ENCODE assay signal across 8 cellular contexts in the genomic region with DNA sequence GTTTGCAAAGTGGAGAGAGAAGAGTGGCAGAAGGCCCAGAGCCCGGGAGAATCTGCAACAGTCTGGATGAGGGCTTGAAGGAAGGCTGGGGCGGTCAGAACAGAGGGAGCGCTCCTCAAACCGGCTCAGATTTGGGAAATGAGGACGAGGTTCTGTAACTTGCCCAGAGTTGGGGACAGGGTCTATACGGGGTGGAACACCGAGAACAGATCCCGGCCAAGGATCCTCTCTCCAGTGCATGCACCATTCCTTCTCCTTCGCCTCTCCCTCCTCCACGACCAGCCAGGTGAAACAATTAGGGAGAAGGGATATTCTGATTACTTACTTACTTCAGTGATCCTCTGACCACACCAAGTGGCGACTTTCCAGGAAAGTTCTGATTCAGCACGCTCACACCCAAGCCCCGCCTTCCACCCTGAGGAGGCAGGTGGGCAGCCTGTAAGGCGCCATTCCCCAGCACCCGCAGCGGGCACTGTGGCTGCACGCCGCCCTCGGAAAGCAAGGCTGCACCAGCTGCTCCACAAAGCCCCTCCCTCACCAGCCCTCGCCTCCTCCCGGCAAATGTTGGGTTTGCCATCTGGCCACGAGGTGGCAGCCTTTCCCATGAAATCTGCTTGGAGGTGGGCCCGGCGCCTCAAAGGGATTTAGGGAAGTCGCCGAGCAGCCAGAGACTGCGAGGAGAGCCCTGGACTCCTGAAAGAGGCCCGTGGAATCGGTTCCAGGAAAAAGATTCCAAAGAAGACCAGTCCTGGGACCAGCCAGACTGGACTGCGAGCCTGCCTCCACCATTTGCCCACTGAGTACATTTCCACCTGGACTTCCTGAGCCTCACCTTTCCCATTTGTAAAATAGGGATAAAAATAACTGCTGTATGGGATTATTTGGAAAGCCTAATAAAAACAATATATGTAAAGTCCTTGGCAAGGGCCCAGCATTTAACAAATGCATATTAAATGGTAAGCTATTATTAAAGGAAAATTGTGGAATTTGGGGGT. TPM values are rescaled to one million over a fixed set of nuclear protein-coding genes. Genes with fewer than 3 reads are reported as not detected.
DNase-seq lines count a peak whose midpoint lies in the region; TF ChIP-seq lines count a peak whose summit lies in the region.

No MANE protein-coding gene starts in this region.

- H4K20me1 ChIP-seq in DOHH2 (ENCODE audit: control insufficient read depth, insufficient read depth, low read depth, low read length) (no peaks in the 10 kb centered on the region), GM23248 (ENCODE audit: insufficient read depth) (no peaks in the 10 kb centered on the region), KMS-11 (ENCODE audit: insufficient read depth) (no peaks in the 10 kb centered on the region)

- H3K4me2 ChIP-seq in DOHH2 (ENCODE audit: low read length): peak overlapping the region; percentile 48
- H3K4me2 ChIP-seq in GM23248 (ENCODE audit: unreplicated experiment): peak overlapping the region; percentile 75
- H3K4me2 ChIP-seq in KMS-11: peak overlapping the region; percentile 84

- peak overlapping the region; percentile 86 for H3K4me3 Mint-ChIP-seq in nephron progenitor cell

- no peaks in the 10 kb centered on the region for H3K36me3 Mint-ChIP-seq in nephron progenitor cell (ENCODE audit: low read depth)

- H3K4me1 ChIP-seq in DOHH2 (ENCODE audit: control insufficient read depth, low read length) (peaks cover 4% of the 10 kb centered on the region; the same call in 1 of the 2 replicates), GM23248 (ENCODE audit: insufficient read depth) (peaks cover 6% of the 10 kb centered on the region; the same call in 1 of the 2 replicates), KMS-11 (ENCODE audit: low read depth, poor library complexity, severe bottlenecking) (peaks cover 9% of the 10 kb centered on the region), Peyer's patch (peaks cover 0 to 21% (median 6%) of the 10 kb centered on the region in 4 donors)

- H3K9me3 Mint-ChIP-seq in nephron progenitor cell: no peaks in the 10 kb centered on the region

- H3K9ac ChIP-seq in GM23248 (peak overlapping the region; percentile 54), KMS-11 (no peak overlapping the region; the same call in 1 of the 2 replicates)

- H3K79me2 ChIP-seq in DOHH2 (ENCODE audit: control insufficient read depth, low read length) (no peaks in the 10 kb centered on the region), GM23248 (ENCODE audit: insufficient read depth) (no peaks in the 10 kb centered on the region), KMS-11 (ENCODE audit: insufficient read depth, low read depth) (no peaks in the 10 kb centered on the region)

- peak overlapping the region; percentile 14; the same call in 1 of the 2 replicates for H3K4me3 ChIP-seq in DOHH2 (ENCODE audit: low read length)
- H3K4me3 ChIP-seq in GM23248: peak overlapping the region; percentile 64
- no peak overlapping the region for H3K4me3 ChIP-seq in KMS-11 (IDR thresholded peaks at IDR 0.05; ENCODE audit: insufficient read depth, low read depth, low read length)
- peak overlapping the region in 3 of 4 donors; percentile 18 to 51 (median 38) for H3K4me3 ChIP-seq in Peyer's patch

- TF ChIP-seq CTCF in DOHH2 (IDR thresholded peaks at IDR 0.05; ENCODE audit: low read depth, low read length, poor library complexity, severe bottlenecking) (peak; percentile 84), KMS-11 (conservative IDR thresholded peaks at IDR 0.05; ENCODE audit: low read depth, low read length) (peak; percentile 80), Peyer's patch (IDR thresholded peaks at IDR 0.05) (peak; percentile 50 to 96 (median 83)), nephron progenitor cell (IDR thresholded peaks at IDR 0.05) (peak; percentile 85)

- in situ Hi-C loops in GM23248 (cut with MboI): loop anchor here (25.0 kb wide), 1 partner anchor 1293 kb away; no protein-coding TSS in a partner anchor

- WGBS in GM23248 (ENCODE audit: low coverage in 1 of 2, low lambda C conversion rate in 2 of 2, missing lambda C conversion rate in 2 of 2), 2 experiments: 2 to 4% methylated on average over 30 of the region's 30 CpGs

- DNase-seq in GM23248: peak; percentile 91
- DNase-seq in Peyer's patch: peak; percentile 74 to 91 (median 89)
- peak; percentile 41 to 58 for DNase-seq in activated T-helper 1 cell treated with anti-CD3 and anti-CD28 coated beads, Interleukin-2, amount 50 U/mL, for 16 hours (ENCODE audit: low read depth in 1 of 2, low spot score in 1 of 2)
- peak; percentile 75 for DNase-seq in fibroblast of the conjunctiva (ENCODE audit: low read depth)
- peak; percentile 96 for DNase-seq in nephron progenitor cell
- DNase-seq in stimulated activated naive CD4-positive, alpha-beta T cell treated with Interleukin-2 at 50 U/mL for 16 hours (lab: John Stamatoyannopoulos, UW): peak; percentile 62

- H3K27ac ChIP-seq in DOHH2 (ENCODE audit: low read depth, low read length) (no peak overlapping the region), GM23248 (no peak overlapping the region), KMS-11 (no peak overlapping the region), Peyer's patch (peak overlapping the region in 3 of 4 donors; percentile 34 to 49 (median 40))

- H3F3A ChIP-seq in DOHH2 (ENCODE audit: control insufficient read depth, insufficient read depth) (no peaks in the 10 kb centered on the region), GM23248 (ENCODE audit: insufficient read depth) (peaks cover 19% of the 10 kb centered on the region; the same call in 1 of the 2 replicates)

- H3K9me3 ChIP-seq in DOHH2 (ENCODE audit: control insufficient read depth, insufficient read depth, low read length) (no peaks in the 10 kb centered on the region), GM23248 (ENCODE audit: low read depth) (no peaks in the 10 kb centered on the region), Peyer's patch (no peaks in the 10 kb centered on the region)

- H3K27me3 ChIP-seq in DOHH2 (ENCODE audit: control insufficient read depth, low read length) (no peaks in the 10 kb centered on the region), GM23248 (replicated peaks; ENCODE audit: insufficient read depth) (no peaks in the 10 kb centered on the region), KMS-11 (ENCODE audit: insufficient read depth, low read depth) (no peaks in the 10 kb centered on the region), Peyer's patch (no peaks in the 10 kb centered on the region)

- no peak overlapping the region for H3K27ac Mint-ChIP-seq in nephron progenitor cell

- peaks cover 39% of the 10 kb centered on the region for H3K4me1 Mint-ChIP-seq in nephron progenitor cell

- no peaks in the 10 kb centered on the region for H3K36me3 ChIP-seq in DOHH2 (ENCODE audit: control insufficient read depth, low read length)
- no peaks in the 10 kb centered on the region for H3K36me3 ChIP-seq in GM23248 (ENCODE audit: low read depth)
- no peaks in the 10 kb centered on the region for H3K36me3 ChIP-seq in KMS-11 (ENCODE audit: insufficient read depth)
- no peaks in the 10 kb centered on the region for H3K36me3 ChIP-seq in Peyer's patch

- H2AFZ ChIP-seq in GM23248 (peak overlapping the region; percentile 77), KMS-11 (ENCODE audit: low read depth) (peak overlapping the region; percentile 47; the same call in 1 of the 2 replicates)

- TF ChIP-seq POLR2A in Peyer's patch (IDR thresholded peaks at IDR 0.05): no peak

- peaks cover 31% of the 10 kb centered on the region for H3K27me3 Mint-ChIP-seq in nephron progenitor cell (ENCODE audit: low read depth, poor library complexity)

- H3K9me2 ChIP-seq in DOHH2 (replicated peaks; ENCODE audit: control insufficient read depth, low read length): no peaks in the 10 kb centered on the region
- H3K9me2 ChIP-seq in GM23248 (ENCODE audit: insufficient read depth): no peaks in the 10 kb centered on the region

RNA-seq across cellular contexts. Expression of a gene that starts 22.2 kb away (rescaled TPM):
- total RNA-seq in GM23248 (2014; rRNA removed; shearing (Covaris generic)): 3.5 and 7.1 TPM in 2 replicates
- 1.2 and 1.8 TPM in 2 replicates for polyA plus RNA-seq in GM23248 (2016; fragmentation: Nextera tagmentation; extraction: Ambion mirVana)
- 10 to 100 TPM; 47.0 to 63.2 (median 52.8) TPM for total RNA-seq in Peyer's patch

Comparison
In these comparisons a context has a peak if more than half of its experiments do, and no peak if none do; other contexts are left out.
1. H3K27ac ChIP-seq: peak in Peyer's patch (3 of 4); none in DOHH2 (single experiment), GM23248 (single experiment) and KMS-11 (single experiment).
2. Peak in every context shown above with its lines, with median percentiles within 50 percentile points of each other: H3K4me2 ChIP-seq, CTCF ChIP-seq and DNase-seq.